1 cellular context compared by ENCODE assay signal in the genomic region with DNA sequence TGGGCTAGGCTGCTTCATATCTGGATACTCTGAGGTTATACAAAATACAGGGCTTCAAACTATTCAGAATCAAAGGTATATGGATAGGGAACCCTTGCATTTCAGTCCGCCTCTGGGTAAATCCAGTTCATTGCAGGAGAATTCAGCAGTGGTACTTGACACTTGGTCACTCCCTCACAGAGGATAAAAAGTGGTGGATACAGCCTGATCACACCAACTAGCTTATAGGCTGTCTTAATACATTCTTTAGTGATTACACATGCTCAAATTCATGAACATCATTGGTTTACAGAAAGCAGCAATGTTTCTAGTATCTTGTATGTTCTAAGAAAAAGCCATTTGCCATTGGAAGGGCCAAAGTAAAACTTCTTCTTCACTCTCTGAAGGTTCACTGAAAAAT.
TF ChIP-seq lines count a peak whose summit lies in the region.

No MANE protein-coding gene starts in this region.

TF ChIP-seq in IMR-90, 13 proteins besides CTCF, POLR2A, EP300 and RAD21:
- no peak for TF ChIP-seq CHD1 (IDR thresholded peaks at IDR 0.05; ENCODE audit: low read depth, low read length)
- no peak for TF ChIP-seq NFE2L2 (IDR thresholded peaks at IDR 0.05; ENCODE audit: low read depth, low read length)
- TF ChIP-seq, protein P1, sequence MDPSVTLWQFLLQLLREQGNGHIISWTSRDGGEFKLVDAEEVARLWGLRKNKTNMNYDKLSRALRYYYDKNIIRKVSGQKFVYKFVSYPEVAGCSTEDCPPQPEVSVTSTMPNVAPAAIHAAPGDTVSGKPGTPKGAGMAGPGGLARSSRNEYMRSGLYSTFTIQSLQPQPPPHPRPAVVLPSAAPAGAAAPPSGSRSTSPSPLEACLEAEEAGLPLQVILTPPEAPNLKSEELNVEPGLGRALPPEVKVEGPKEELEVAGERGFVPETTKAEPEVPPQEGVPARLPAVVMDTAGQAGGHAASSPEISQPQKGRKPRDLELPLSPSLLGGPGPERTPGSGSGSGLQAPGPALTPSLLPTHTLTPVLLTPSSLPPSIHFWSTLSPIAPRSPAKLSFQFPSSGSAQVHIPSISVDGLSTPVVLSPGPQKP (IDR thresholded peaks at IDR 0.05; ENCODE audit: borderline replicate concordance, low read depth, low read length), result no peak
- no peak for TF ChIP-seq RCOR1 (IDR thresholded peaks at IDR 0.05; ENCODE audit: insufficient replicate concordance, low read length)
- no peak for TF ChIP-seq RFX5 (IDR thresholded peaks at IDR 0.05; ENCODE audit: low read depth, low read length)
- no peak for TF ChIP-seq MXI1 (IDR thresholded peaks at IDR 0.05; ENCODE audit: borderline replicate concordance, low read depth, low read length)
- no peak for TF ChIP-seq CEBPB (IDR thresholded peaks at IDR 0.05; ENCODE audit: low read depth, low read length)
- TF ChIP-seq MAZ (IDR thresholded peaks at IDR 0.05; ENCODE audit: borderline replicate concordance, low read depth, low read length), result no peak
- TF ChIP-seq, protein P2, sequence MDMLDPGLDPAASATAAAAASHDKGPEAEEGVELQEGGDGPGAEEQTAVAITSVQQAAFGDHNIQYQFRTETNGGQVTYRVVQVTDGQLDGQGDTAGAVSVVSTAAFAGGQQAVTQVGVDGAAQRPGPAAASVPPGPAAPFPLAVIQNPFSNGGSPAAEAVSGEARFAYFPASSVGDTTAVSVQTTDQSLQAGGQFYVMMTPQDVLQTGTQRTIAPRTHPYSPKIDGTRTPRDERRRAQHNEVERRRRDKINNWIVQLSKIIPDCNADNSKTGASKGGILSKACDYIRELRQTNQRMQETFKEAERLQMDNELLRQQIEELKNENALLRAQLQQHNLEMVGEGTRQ (IDR thresholded peaks at IDR 0.05; ENCODE audit: low read depth, low read length), result no peak
- TF ChIP-seq SMC3 (IDR thresholded peaks at IDR 0.05; ENCODE audit: low read depth, low read length), result no peak
- no peak for TF ChIP-seq FOS (IDR thresholded peaks at IDR 0.05; ENCODE audit: low read depth, low read length)
- TF ChIP-seq BHLHE40 (IDR thresholded peaks at IDR 0.05; ENCODE audit: low read depth, low read length), result no peak
- TF ChIP-seq MAFK (IDR thresholded peaks at IDR 0.05; ENCODE audit: low read depth, low read length), result no peak
TF ChIP-seq in IMR-90: peak in this region for 0.
